Comparison of ENCODE assay signal across 16 cellular contexts in the genomic region with DNA sequence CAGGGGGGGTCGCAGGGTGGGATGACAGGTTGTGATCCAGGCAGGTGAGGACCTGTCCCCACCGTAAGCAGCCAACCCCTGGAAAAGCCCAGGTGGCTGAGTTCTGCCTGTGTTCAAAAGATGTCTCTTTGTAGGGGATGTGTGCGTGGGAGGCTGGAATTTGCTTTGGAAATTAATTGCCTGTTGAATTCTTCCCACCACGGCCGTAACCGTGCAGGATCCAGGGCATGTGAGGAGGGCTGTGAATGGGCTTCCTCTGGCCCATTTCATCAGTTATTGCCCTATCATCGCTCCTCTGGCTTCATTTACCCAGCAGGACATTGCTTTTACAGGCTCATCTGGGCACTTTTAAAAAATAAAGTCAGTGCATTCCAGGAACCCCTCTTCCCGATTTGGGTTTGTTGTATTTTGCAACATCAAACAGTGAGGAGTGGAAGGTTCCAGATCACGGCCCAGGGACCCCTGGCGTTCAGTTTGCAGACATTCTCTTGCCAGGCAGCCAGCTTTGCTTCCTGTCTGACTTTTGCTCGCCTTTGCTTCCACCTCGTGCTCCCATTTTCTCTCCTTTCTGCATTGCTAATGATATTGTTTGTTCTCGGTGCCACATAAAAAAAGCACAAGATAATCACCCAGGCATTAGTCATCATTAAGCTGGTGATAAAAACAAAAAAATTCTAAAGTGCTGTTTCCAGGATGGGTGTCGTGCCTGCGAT.
"Had no signal": no experiment of that assay in that cellular context is flagged by ENCODE, and none has a peak within 500 bp of the region (broad histone marks: within the 10 kb centered on the region; RNA-seq: fewer than 3 reads in every experiment).

No MANE protein-coding gene starts in this region.

- DNase-seq: activated CD4-positive, alpha-beta memory T cell treated with anti-CD3 and anti-CD28 coated beads, Interleukin-2, amount 10 ng/mL, durations not matched to agents 7 days and 5 days; activated CD8-positive, alpha-beta memory T cell treated with anti-CD3 and anti-CD28 coated beads, Interleukin-2, amount 50 U/mL, for 4 hours; activated gamma-delta T cell treated with Interleukin-2 at 50 U/mL for 16 hours; activated naive CD8-positive, alpha-beta T cell treated with anti-CD3 and anti-CD28 coated beads, Interleukin-2, amount 10 ng/mL, durations not matched to agents 7 days and 5 days; activated T-cell treated with anti-CD3 and anti-CD28 coated beads, Interleukin-2, amount 50 U/mL, for 72 hours; anterior cingulate cortex; cortex of kidney; erythroblast; ovary; stimulated activated CD4-positive, alpha-beta T cell treated with anti-CD3 and anti-CD28 coated beads, Interleukin-4, amount 100 ng/mL, for 1 hour; stimulated activated naive CD8-positive, alpha-beta T cell treated with anti-CD3 and anti-CD28 coated beads, Interleukin-15, amount 100 ng/mL, for 72 hours; SW 1271; T1000; testis had no signal

- H3K27ac ChIP-seq: ovary, testis had no signal

- ATAC-seq: activated T-cell treated with anti-CD3 and anti-CD28 coated beads, Interleukin-2, amount 50 U/mL, for 72 hours; left lobe of liver; natural killer cell treated with Interleukin-12 subunit alpha and Interleukin-12 subunit beta and Interleukin-15 and Interleukin-18, amount 100 ng/mL, for 72 hours; stimulated activated naive CD8-positive, alpha-beta T cell treated with anti-CD3 and anti-CD28 coated beads, Interleukin-15, amount 100 ng/mL, for 72 hours had no signal

- H3K27me3 Mint-ChIP-seq: activated CD4-positive, alpha-beta memory T cell treated with anti-CD3 and anti-CD28 coated beads, Interleukin-2, amount 10 ng/mL, durations not matched to agents 7 days and 5 days; activated naive CD8-positive, alpha-beta T cell treated with anti-CD3 and anti-CD28 coated beads, Interleukin-2, amount 10 ng/mL, durations not matched to agents 7 days and 5 days; stimulated activated naive CD8-positive, alpha-beta T cell treated with anti-CD3 and anti-CD28 coated beads, Interleukin-15, amount 100 ng/mL, for 72 hours had no signal

- H3K4me1 ChIP-seq: testis had no signal

- H3K27ac Mint-ChIP-seq: activated CD4-positive, alpha-beta memory T cell treated with anti-CD3 and anti-CD28 coated beads, Interleukin-2, amount 10 ng/mL, durations not matched to agents 7 days and 5 days; activated naive CD8-positive, alpha-beta T cell treated with anti-CD3 and anti-CD28 coated beads, Interleukin-2, amount 10 ng/mL, durations not matched to agents 7 days and 5 days; activated T-cell treated with anti-CD3 and anti-CD28 coated beads, Interleukin-2, amount 50 U/mL, for 72 hours; natural killer cell treated with Interleukin-12 subunit alpha and Interleukin-12 subunit beta and Interleukin-15 and Interleukin-18, amount 100 ng/mL, for 72 hours had no signal

- H3K27me3 ChIP-seq: ovary, testis had no signal

- H3K4me1 Mint-ChIP-seq: activated CD4-positive, alpha-beta memory T cell treated with anti-CD3 and anti-CD28 coated beads, Interleukin-2, amount 10 ng/mL, durations not matched to agents 7 days and 5 days; activated naive CD8-positive, alpha-beta T cell treated with anti-CD3 and anti-CD28 coated beads, Interleukin-2, amount 10 ng/mL, durations not matched to agents 7 days and 5 days; stimulated activated naive CD8-positive, alpha-beta T cell treated with anti-CD3 and anti-CD28 coated beads, Interleukin-15, amount 100 ng/mL, for 72 hours had no signal

- H3K9me3 ChIP-seq: ovary, testis had no signal

- H3K36me3 Mint-ChIP-seq: activated naive CD8-positive, alpha-beta T cell treated with anti-CD3 and anti-CD28 coated beads, Interleukin-2, amount 10 ng/mL, durations not matched to agents 7 days and 5 days; natural killer cell treated with Interleukin-12 subunit alpha and Interleukin-12 subunit beta and Interleukin-15 and Interleukin-18, amount 100 ng/mL, for 72 hours had no signal

- H3K36me3 ChIP-seq: ovary had no signal

- H3K4me3 Mint-ChIP-seq: activated CD4-positive, alpha-beta memory T cell treated with anti-CD3 and anti-CD28 coated beads, Interleukin-2, amount 10 ng/mL, durations not matched to agents 7 days and 5 days; activated naive CD8-positive, alpha-beta T cell treated with anti-CD3 and anti-CD28 coated beads, Interleukin-2, amount 10 ng/mL, durations not matched to agents 7 days and 5 days; activated T-cell treated with anti-CD3 and anti-CD28 coated beads, Interleukin-2, amount 50 U/mL, for 72 hours; natural killer cell treated with Interleukin-12 subunit alpha and Interleukin-12 subunit beta and Interleukin-15 and Interleukin-18, amount 100 ng/mL, for 72 hours; stimulated activated naive CD8-positive, alpha-beta T cell treated with anti-CD3 and anti-CD28 coated beads, Interleukin-15, amount 100 ng/mL, for 72 hours had no signal

- H3K4me3 ChIP-seq: ovary, testis had no signal

- H3K9me3 Mint-ChIP-seq: activated CD4-positive, alpha-beta memory T cell treated with anti-CD3 and anti-CD28 coated beads, Interleukin-2, amount 10 ng/mL, durations not matched to agents 7 days and 5 days; activated naive CD8-positive, alpha-beta T cell treated with anti-CD3 and anti-CD28 coated beads, Interleukin-2, amount 10 ng/mL, durations not matched to agents 7 days and 5 days; activated T-cell treated with anti-CD3 and anti-CD28 coated beads, Interleukin-2, amount 50 U/mL, for 72 hours; natural killer cell treated with Interleukin-12 subunit alpha and Interleukin-12 subunit beta and Interleukin-15 and Interleukin-18, amount 100 ng/mL, for 72 hours; stimulated activated naive CD8-positive, alpha-beta T cell treated with anti-CD3 and anti-CD28 coated beads, Interleukin-15, amount 100 ng/mL, for 72 hours had no signal
